In genomic region chr20:17680836-17681740, GRCh38 we compare ENCODE assay signal across 8 cellular contexts. TPM values are rescaled to one million over a fixed set of nuclear protein-coding genes. Genes with fewer than 3 reads are reported as not detected.
DNase-seq lines count a peak whose midpoint lies in the region; FAIRE-seq and TF ChIP-seq lines count a peak whose summit lies in the region.

No MANE protein-coding gene starts in this region.

- 1 to 4% (median 1%) methylated on average over 40 to 112 of the region's 112 CpGs for WGBS in small intestine, 3 donors

- intact Hi-C loops in breast epithelium (cut with DNase I; ENCODE audit: low total_unique reads) = loop anchor here (10.0 kb wide), 1 partner anchor 214 kb away; no protein-coding TSS in a partner anchor

- DNase-seq in HEK293T (ENCODE audit: extremely low spot score) (peak; percentile 83), NCI-H1048 (lab: John Stamatoyannopoulos, UW) (peak; percentile 18), WERI-Rb-1 (peak; percentile 75), breast epithelium (ENCODE audit: low spot score in 2 of 2) (peak; percentile 68 to 83), iPS-NIHi7 (ENCODE audit: extremely low spot score) (peak; percentile 84), small intestine (peak; percentile 75), KG1 (lab: John Stamatoyannopoulos, UW) (no peak)

- H3K9me3 ChIP-seq in WERI-Rb-1 (ENCODE audit: severe bottlenecking) (no peaks in the 10 kb centered on the region), breast epithelium (no peaks in the 10 kb centered on the region), small intestine (ENCODE audit: control insufficient read depth, low read depth) (no peaks in the 10 kb centered on the region)

- no peaks in the 10 kb centered on the region; the same call in 1 of the 2 replicates for H3K36me3 ChIP-seq in WERI-Rb-1
- H3K36me3 ChIP-seq in breast epithelium = no peaks in the 10 kb centered on the region
- peaks cover 0 to 4% of the 10 kb centered on the region in 2 donors for H3K36me3 ChIP-seq in small intestine (ENCODE audit: control insufficient read depth in 2 of 2, insufficient read depth in 2 of 2, low read length in 2 of 2)

- H3K27me3 ChIP-seq in WERI-Rb-1 (ENCODE audit: insufficient read depth, low read depth, severe bottlenecking) (no peaks in the 10 kb centered on the region), breast epithelium (no peaks in the 10 kb centered on the region), small intestine (ENCODE audit: control insufficient read depth in 2 of 2, insufficient read depth in 2 of 2, low read length in 2 of 2) (no peaks in the 10 kb centered on the region)

- no peak overlapping the region for H3K27ac ChIP-seq in WERI-Rb-1
- H3K27ac ChIP-seq in breast epithelium = peak overlapping the region; percentile 93 to 97
- H3K27ac ChIP-seq in small intestine (ENCODE audit: low read depth in 1 of 2, low read length in 1 of 2) = peak overlapping the region; percentile 89 to 99

- H3K4me1 ChIP-seq in breast epithelium (peaks cover 4 to 7% of the 10 kb centered on the region in 2 donors), small intestine (ENCODE audit: control insufficient read depth in 2 of 2, insufficient read depth in 1 of 2, low read depth in 1 of 2, low read length in 1 of 2) (peaks cover 3 to 6% of the 10 kb centered on the region in 2 donors)

- POLR2A ChIA-PET in HEK293T (lab: Yijun Ruan, JAX) = interaction anchor here (0.9 to 1.1 kb wide), 2 partner anchors 13 to 150 kb away, joined by 4 to 8 read pairs; partner anchors contain the start of gene BFSP1

- H3K4me3 ChIP-seq in WERI-Rb-1 (ENCODE audit: low read depth, low read length) (peak overlapping the region; percentile 47), breast epithelium (peak overlapping the region; percentile 71 to 95 (median 86)), small intestine (ENCODE audit: low read depth in 1 of 2, low read length in 2 of 2) (peak overlapping the region; percentile 84 to 92)

- TF ChIP-seq CTCF in GM12873 (IDR thresholded peaks at IDR 0.05; ENCODE audit: insufficient read depth, low read depth, low read length, missing control alignments) (peak; percentile 69), WERI-Rb-1 (IDR thresholded peaks at IDR 0.05; ENCODE audit: low read depth, low read length) (peak; percentile 77), breast epithelium (IDR thresholded peaks at IDR 0.05) (peak in 2 of 3 donors; percentile 14 to 88)

- FAIRE-seq in small intestine (lab: Jason Lieb, UNC) = no peak

- CTCF ChIA-PET in HEK293T (lab: Yijun Ruan, JAX) = interaction anchor here (0.7 kb wide), 1 partner anchor 257 kb away, joined by 3 read pairs; no protein-coding TSS in a partner anchor

- TF ChIP-seq POLR2A in breast epithelium (IDR thresholded peaks at IDR 0.05) = no peak

TF ChIP-seq in HEK293T, 16 proteins besides CTCF, POLR2A, EP300 and RAD21:
- TF ChIP-seq NFRKB (IDR thresholded peaks at IDR 0.05) = no peak
- TF ChIP-seq LEF1 (IDR thresholded peaks at IDR 0.05; ENCODE audit: borderline replicate concordance) = no peak
- TF ChIP-seq FOXK2 (IDR thresholded peaks at IDR 0.05) = no peak

RNA-seq across cellular contexts. Expression of gene RRBP1, which starts 1.0 kb away (rescaled TPM):
- total RNA-seq in breast epithelium = 10 to 100 TPM; 49.8 to 92.4 (median 78.0) TPM
- polyA plus RNA-seq in small intestine = 100 to 1,000 TPM in 1 of 3 donors, 10 to 100 TPM in 2; 45.2 to 164 (median 59.7) TPM

RNA-seq across cellular contexts. Expression of gene BANF2, which starts 18.7 kb away (rescaled TPM):
- total RNA-seq in breast epithelium = not detected
- polyA plus RNA-seq in small intestine = not detected
